Comparison of ENCODE assay signal across 24 cellular contexts in genomic region chr11:105757107-105757506, GRCh38.
"Had no signal": no experiment of that assay in that cellular context is flagged by ENCODE, and none has a peak within 500 bp of the region (broad histone marks: within the 10 kb centered on the region; RNA-seq: fewer than 3 reads in every experiment).

No MANE protein-coding gene starts in this region.

- H3K27ac ChIP-seq: colonic mucosa, epithelial cell of prostate, esophagus squamous epithelium, gastrocnemius medialis, heart right ventricle, left lung, lower lobe of right lung had no signal

- DNase-seq: colonic mucosa; cortex of kidney; effector CD8-positive, alpha-beta T cell; effector memory CD8-positive, alpha-beta T cell; endodermal cell; erythroblast; esophagus squamous epithelium; foreskin fibroblast; foreskin melanocyte; gastrocnemius medialis; glutamatergic neuron; head of caudate nucleus; heart right ventricle; hippocampal formation; left cardiac atrium; left lung; left ventricle myocardium superior; lower lobe of right lung; mesenchymal stem cell; mucosa of descending colon had no signal

- H3K27me3 Mint-ChIP-seq: dendritic cell treated with granulocyte-macrophage colony-stimulating factor and Interleukin-4, amounts not matched to agents 40 ng/mL and 50 ng/mL, for 4 days; effector memory CD8-positive, alpha-beta T cell had no signal

- H3K9me3 Mint-ChIP-seq: dendritic cell treated with granulocyte-macrophage colony-stimulating factor and Interleukin-4, amounts not matched to agents 40 ng/mL and 50 ng/mL, for 4 days; effector memory CD8-positive, alpha-beta T cell; endodermal cell; mesothelial cell of epicardium had no signal

- H3K4me3 ChIP-seq: colonic mucosa, esophagus squamous epithelium, gastrocnemius medialis, heart right ventricle, left lung, lower lobe of right lung, mucosa of descending colon had no signal

- H3K4me1 ChIP-seq: colonic mucosa, esophagus squamous epithelium, gastrocnemius medialis, heart right ventricle, left lung, lower lobe of right lung had no signal

- H3K27ac Mint-ChIP-seq: dendritic cell treated with granulocyte-macrophage colony-stimulating factor and Interleukin-4, amounts not matched to agents 40 ng/mL and 50 ng/mL, for 4 days; effector memory CD8-positive, alpha-beta T cell; endodermal cell; mesothelial cell of epicardium had no signal

- ATAC-seq: effector memory CD8-positive, alpha-beta T cell; esophagus mucosa; gastrocnemius medialis; heart right ventricle; left cardiac atrium; left lung; left ventricle myocardium superior; lower lobe of right lung; mucosa of descending colon had no signal

- H3K4me3 Mint-ChIP-seq: dendritic cell treated with granulocyte-macrophage colony-stimulating factor and Interleukin-4, amounts not matched to agents 40 ng/mL and 50 ng/mL, for 4 days; effector memory CD8-positive, alpha-beta T cell; endodermal cell; mesothelial cell of epicardium had no signal

- H3K36me3 ChIP-seq: colonic mucosa, esophagus squamous epithelium, gastrocnemius medialis, heart right ventricle, left lung, lower lobe of right lung had no signal

- H3K27me3 ChIP-seq: colonic mucosa, esophagus squamous epithelium, gastrocnemius medialis, heart right ventricle, left lung had no signal

- H3K4me1 Mint-ChIP-seq: mesothelial cell of epicardium had no signal

- H3K9me3 ChIP-seq: colonic mucosa, esophagus squamous epithelium, gastrocnemius medialis, heart right ventricle, left lung, lower lobe of right lung, mucosa of descending colon had no signal
